2 cellular contexts compared by ENCODE assay signal in the genomic region with DNA sequence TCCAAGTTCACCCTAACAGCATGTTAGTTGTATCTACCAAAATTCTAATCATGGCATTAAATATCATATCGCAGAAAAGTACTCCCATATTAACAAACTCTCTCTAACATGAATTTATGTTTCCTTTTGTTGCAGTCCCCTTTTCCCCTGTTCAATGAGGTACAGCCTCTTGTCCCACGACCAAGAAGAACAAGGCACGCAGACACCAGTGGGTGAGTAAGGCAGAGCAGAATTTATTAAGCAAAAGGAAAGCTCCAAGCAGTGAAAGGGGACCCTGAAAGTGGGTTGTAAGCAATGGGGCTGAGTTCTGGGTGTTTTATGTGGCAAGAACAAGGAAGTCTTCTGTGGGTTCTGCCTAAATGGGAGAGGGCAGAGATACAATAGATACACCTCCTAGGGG.
TF ChIP-seq lines count a peak whose summit lies in the region.

No MANE protein-coding gene starts in this region.

TF ChIP-seq in liver, 16 proteins besides CTCF, POLR2A, EP300 and RAD21 (continued from another document):
- TF ChIP-seq, protein P1, sequence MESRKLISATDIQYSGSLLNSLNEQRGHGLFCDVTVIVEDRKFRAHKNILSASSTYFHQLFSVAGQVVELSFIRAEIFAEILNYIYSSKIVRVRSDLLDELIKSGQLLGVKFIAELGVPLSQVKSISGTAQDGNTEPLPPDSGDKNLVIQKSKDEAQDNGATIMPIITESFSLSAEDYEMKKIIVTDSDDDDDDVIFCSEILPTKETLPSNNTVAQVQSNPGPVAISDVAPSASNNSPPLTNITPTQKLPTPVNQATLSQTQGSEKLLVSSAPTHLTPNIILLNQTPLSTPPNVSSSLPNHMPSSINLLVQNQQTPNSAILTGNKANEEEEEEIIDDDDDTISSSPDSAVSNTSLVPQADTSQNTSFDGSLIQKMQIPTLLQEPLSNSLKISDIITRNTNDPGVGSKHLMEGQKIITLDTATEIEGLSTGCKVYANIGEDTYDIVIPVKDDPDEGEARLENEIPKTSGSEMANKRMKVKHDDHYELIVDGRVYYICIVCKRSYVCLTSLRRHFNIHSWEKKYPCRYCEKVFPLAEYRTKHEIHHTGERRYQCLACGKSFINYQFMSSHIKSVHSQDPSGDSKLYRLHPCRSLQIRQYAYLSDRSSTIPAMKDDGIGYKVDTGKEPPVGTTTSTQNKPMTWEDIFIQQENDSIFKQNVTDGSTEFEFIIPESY (IDR thresholded peaks at IDR 0.05) = no peak
- TF ChIP-seq MAX (IDR thresholded peaks at IDR 0.05) (no peak), ATF3 (IDR thresholded peaks at IDR 0.05) (no peak)
TF ChIP-seq in liver: peak in this region for 0.

TF ChIP-seq in HepG2, 621 proteins besides CTCF, POLR2A, EP300 and RAD21 (continued from another document):
- TF ChIP-seq, protein P2, sequence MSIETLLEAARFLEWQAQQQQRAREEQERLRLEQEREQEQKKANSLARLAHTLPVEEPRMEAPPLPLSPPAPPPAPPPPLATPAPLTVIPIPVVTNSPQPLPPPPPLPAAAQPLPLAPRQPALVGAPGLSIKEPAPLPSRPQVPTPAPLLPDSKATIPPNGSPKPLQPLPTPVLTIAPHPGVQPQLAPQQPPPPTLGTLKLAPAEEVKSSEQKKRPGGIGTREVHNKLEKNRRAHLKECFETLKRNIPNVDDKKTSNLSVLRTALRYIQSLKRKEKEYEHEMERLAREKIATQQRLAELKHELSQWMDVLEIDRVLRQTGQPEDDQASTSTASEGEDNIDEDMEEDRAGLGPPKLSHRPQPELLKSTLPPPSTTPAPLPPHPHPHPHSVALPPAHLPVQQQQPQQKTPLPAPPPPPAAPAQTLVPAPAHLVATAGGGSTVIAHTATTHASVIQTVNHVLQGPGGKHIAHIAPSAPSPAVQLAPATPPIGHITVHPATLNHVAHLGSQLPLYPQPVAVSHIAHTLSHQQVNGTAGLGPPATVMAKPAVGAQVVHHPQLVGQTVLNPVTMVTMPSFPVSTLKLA (IDR thresholded peaks at IDR 0.05) = no peak
- TF ChIP-seq SP4 (CRISPR knock-in tag; IDR thresholded peaks at IDR 0.05) = no peak
- TF ChIP-seq HOXA9 (CRISPR knock-in tag; IDR thresholded peaks at IDR 0.05; ENCODE audit: borderline replicate concordance) = no peak
- TF ChIP-seq FOXM1 (CRISPR knock-in tag; IDR thresholded peaks at IDR 0.05) = no peak
- no peak for TF ChIP-seq HIC2 (CRISPR knock-in tag; IDR thresholded peaks at IDR 0.05; ENCODE audit: low read depth)
- no peak for TF ChIP-seq ZNF775 (CRISPR knock-in tag; IDR thresholded peaks at IDR 0.05; ENCODE audit: borderline replicate concordance)
- TF ChIP-seq SMAD1 (CRISPR knock-in tag; IDR thresholded peaks at IDR 0.05; ENCODE audit: borderline replicate concordance, low read depth) = no peak
- no peak for TF ChIP-seq SMYD3 (CRISPR knock-in tag; IDR thresholded peaks at IDR 0.05)
- no peak for TF ChIP-seq PATZ1 (CRISPR knock-in tag; IDR thresholded peaks at IDR 0.05)
- no peak for TF ChIP-seq ZSCAN31 (CRISPR knock-in tag; IDR thresholded peaks at IDR 0.05; ENCODE audit: low read depth)
- no peak for TF ChIP-seq SRF (IDR thresholded peaks at IDR 0.05; ENCODE audit: low read depth, low read length)
- TF ChIP-seq, protein P3, sequence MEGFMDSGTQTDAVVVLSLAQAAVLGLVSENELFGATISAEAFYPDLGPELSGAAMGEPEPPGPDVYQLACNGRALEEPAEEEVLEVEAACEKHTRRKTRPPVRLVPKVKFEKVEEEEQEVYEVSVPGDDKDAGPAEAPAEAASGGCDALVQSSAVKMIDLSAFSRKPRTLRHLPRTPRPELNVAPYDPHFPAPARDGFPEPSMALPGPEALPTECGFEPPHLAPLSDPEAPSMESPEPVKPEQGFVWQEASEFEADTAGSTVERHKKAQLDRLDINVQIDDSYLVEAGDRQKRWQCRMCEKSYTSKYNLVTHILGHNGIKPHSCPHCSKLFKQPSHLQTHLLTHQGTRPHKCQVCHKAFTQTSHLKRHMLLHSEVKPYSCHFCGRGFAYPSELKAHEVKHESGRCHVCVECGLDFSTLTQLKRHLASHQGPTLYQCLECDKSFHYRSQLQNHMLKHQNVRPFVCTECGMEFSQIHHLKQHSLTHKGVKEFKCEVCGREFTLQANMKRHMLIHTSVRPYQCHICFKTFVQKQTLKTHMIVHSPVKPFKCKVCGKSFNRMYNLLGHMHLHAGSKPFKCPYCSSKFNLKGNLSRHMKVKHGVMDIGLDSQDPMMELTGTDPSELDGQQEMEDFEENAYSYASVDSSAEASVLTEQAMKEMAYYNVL (CRISPR knock-in tag; IDR thresholded peaks at IDR 0.05; ENCODE audit: borderline replicate concordance) = no peak
- TF ChIP-seq SALL2 (CRISPR knock-in tag; IDR thresholded peaks at IDR 0.05) = no peak
